In the genomic region with DNA sequence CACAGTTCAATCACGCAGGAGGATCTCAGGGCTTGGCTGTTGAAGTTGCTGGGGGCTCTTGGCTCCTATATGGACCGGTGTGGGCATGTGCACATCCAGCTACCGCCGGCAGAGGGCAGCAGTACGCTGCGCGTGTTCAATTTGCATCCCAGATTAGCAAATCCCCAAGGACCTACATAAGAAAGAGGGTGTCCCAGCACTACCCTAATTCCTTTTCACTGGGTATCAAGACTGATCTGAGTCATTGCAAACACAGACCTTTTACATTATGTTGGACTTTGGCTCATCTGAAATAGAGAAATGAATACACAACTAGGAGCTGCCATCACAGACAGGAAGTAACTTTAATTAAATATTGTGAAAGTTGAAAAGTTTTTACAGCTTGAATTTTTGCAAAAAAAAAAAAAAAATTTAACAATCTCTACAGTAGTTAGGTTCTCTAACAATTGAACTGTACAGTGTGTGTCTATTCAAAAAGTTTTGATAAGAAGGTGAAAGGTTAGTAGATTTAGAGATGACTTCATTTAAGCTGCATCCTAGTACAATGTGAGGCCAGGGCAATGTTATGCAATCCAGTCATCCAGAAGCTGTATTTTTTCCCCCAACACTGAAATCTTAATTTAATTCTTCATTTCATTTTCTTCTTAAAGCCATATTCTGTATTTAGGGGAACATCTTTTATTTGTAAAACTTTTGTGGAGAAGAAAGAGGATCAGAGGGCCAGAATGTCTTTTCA, we compare ENCODE assay signal across 8 cellular contexts.
DNase-seq lines count a peak whose midpoint lies in the region; ATAC-seq and TF ChIP-seq lines count a peak whose summit lies in the region.

No MANE protein-coding gene starts in this region.

- H3K4me1 Mint-ChIP-seq in central memory CD8-positive, alpha-beta T cell: peaks cover 4% of the 10 kb centered on the region

- H3K27ac Mint-ChIP-seq in central memory CD8-positive, alpha-beta T cell (ENCODE audit: low read depth): no peak overlapping the region

- H3K27me3 Mint-ChIP-seq in central memory CD8-positive, alpha-beta T cell: peaks cover 42% of the 10 kb centered on the region

- no peaks in the 10 kb centered on the region for H3K9me3 ChIP-seq in AG04450 (ENCODE audit: control insufficient read depth, insufficient read depth, low read length)

- no peaks in the 10 kb centered on the region for H3K9me3 Mint-ChIP-seq in central memory CD8-positive, alpha-beta T cell

- POLR2A ChIA-PET in AG04450 (lab: Yijun Ruan, JAX): interaction anchor here (0.9 to 1.2 kb wide), 2 partner anchors 408 to 411 kb away, joined by 3 to 5 read pairs; no protein-coding TSS in a partner anchor

- TF ChIP-seq CTCF in AG04450 (IDR thresholded peaks at IDR 0.05; ENCODE audit: low read depth, low read length): peak; percentile 97

- peak; percentile 82 for ATAC-seq in GM18520 (IDR thresholded peaks at IDR 0.05; ENCODE audit: unreplicated experiment)
- ATAC-seq in HG03045 (IDR thresholded peaks at IDR 0.05; ENCODE audit: unreplicated experiment): peak; percentile 80
- peak; percentile 62 for ATAC-seq in central memory CD8-positive, alpha-beta T cell (replicated peaks; ENCODE audit: extremely low read depth, poor library complexity, severe bottlenecking)

- H3K27me3 ChIP-seq in AG04450 (ENCODE audit: control insufficient read depth, insufficient read depth, low read length): no peaks in the 10 kb centered on the region

- DNase-seq in AG04450 (ENCODE audit: low read depth, low spot score) (peak; percentile 16), NCI-H2227 (lab: John Stamatoyannopoulos, UW; ENCODE audit: unreplicated experiment) (peak; percentile 65), left kidney (ENCODE audit: low read depth, low spot score) (peak; percentile 81)
- DNase-seq in activated CD4-positive, CD25-positive, alpha-beta regulatory T cell treated with anti-CD3 and anti-CD28 coated beads, Interleukin-2, amount 50 U/mL, for 72 hours: peak; percentile 77
- DNase-seq in central memory CD8-positive, alpha-beta T cell (ENCODE audit: low spot score in 2 of 2): peak; percentile 51 to 55
- peak; percentile 45 to 59 for DNase-seq in stimulated activated CD4-positive, alpha-beta T cell treated with anti-CD3 and anti-CD28 coated beads, Interleukin-4, amount 100 ng/mL, for 48 hours (ENCODE audit: low read depth in 2 of 2)

- no peak overlapping the region for H3K4me3 Mint-ChIP-seq in central memory CD8-positive, alpha-beta T cell

- H3K36me3 Mint-ChIP-seq in central memory CD8-positive, alpha-beta T cell (ENCODE audit: insufficient read depth): no peaks in the 10 kb centered on the region

- no peak overlapping the region for H3K27ac ChIP-seq in AG04450 (ENCODE audit: low read depth, low read length)

- CTCF ChIA-PET in AG04450 (lab: Charles Lee): interaction anchor here (0.6 to 13.5 kb wide), 66 partner anchors 9 to 949 kb away, joined by 3 to 370 read pairs (median 4); a partner anchor contains a TSS

- H3K4me3 ChIP-seq in AG04450 (ENCODE audit: low read depth, low read length): no peak overlapping the region

Comparison
In these comparisons a context has a peak if more than half of its experiments do, and no peak if none do; other contexts are left out.
1. DNase-seq: peak in every context shown above with its lines; median percentile 81 in left kidney; 77 in activated CD4-positive, CD25-positive, alpha-beta regulatory T cell treated with anti-CD3 and anti-CD28 coated beads, Interleukin-2, amount 50 U/mL, for 72 hours; 65 in NCI-H2227; 53 in central memory CD8-positive, alpha-beta T cell; 52 in stimulated activated CD4-positive, alpha-beta T cell treated with anti-CD3 and anti-CD28 coated beads, Interleukin-4, amount 100 ng/mL, for 48 hours; 16 in AG04450.